29 cellular contexts compared by ENCODE assay signal in genomic region chr18:42029100-42029499, GRCh38.
"Had no signal": no experiment of that assay in that cellular context is flagged by ENCODE, and none has a peak within 500 bp of the region (broad histone marks: within the 10 kb centered on the region; RNA-seq: fewer than 3 reads in every experiment).

No MANE protein-coding gene starts in this region.

- H3K4me3 ChIP-seq: ascending aorta, breast epithelium, cardiac muscle cell, colonic mucosa, gastrocnemius medialis, heart left ventricle had no signal

- H3K27ac ChIP-seq: ascending aorta, breast epithelium, cardiac muscle cell, colonic mucosa, foreskin keratinocyte, gastrocnemius medialis, heart left ventricle, WERI-Rb-1 had no signal

- H3K27me3 ChIP-seq: ascending aorta, breast epithelium, cardiac muscle cell, colonic mucosa, foreskin keratinocyte, gastrocnemius medialis, heart left ventricle had no signal

- ATAC-seq: activated CD4-positive, CD25-positive, alpha-beta regulatory T cell treated with anti-CD3 and anti-CD28 coated beads, Interleukin-2, amount 50 U/mL, for 24 hours; activated naive CD4-positive, alpha-beta T cell treated with anti-CD3 and anti-CD28 coated beads, Interleukin-2, amount 50 U/mL, for 72 hours; activated T-cell treated with anti-CD3 and anti-CD28 coated beads, Interleukin-2, amount 50 U/mL, for 72 hours; esophagus mucosa; foreskin keratinocyte; gastrocnemius medialis; heart left ventricle had no signal

- DNase-seq: activated B cell treated with CpG ODN at 0.5 μM for 24 hours; activated CD4-positive, alpha-beta memory T cell treated with anti-CD3 and anti-CD28 coated beads, Interleukin-2, amount 10 ng/mL, durations not matched to agents 7 days and 5 days; activated CD4-positive, alpha-beta T cell treated with anti-CD3 and anti-CD28 coated beads for 48 hours; activated CD4-positive, alpha-beta T cell treated with anti-CD3 and anti-CD28 coated beads, Interleukin-2, amount 50 U/mL, for 1 hour; activated CD8-positive, alpha-beta memory T cell treated with anti-CD3 and anti-CD28 coated beads, Interleukin-2, amount 50 U/mL, for 48 hours; activated gamma-delta T cell; activated naive CD4-positive, alpha-beta T cell; activated naive CD4-positive, alpha-beta T cell treated with anti-CD3 and anti-CD28 coated beads, Interleukin-2, amount 10 ng/mL, durations not matched to agents 7 days and 5 days; activated naive CD8-positive, alpha-beta T cell treated with anti-CD3 and anti-CD28 coated beads, Interleukin-2, amount 10 ng/mL, durations not matched to agents 7 days and 5 days; activated T-cell treated with anti-CD3 and anti-CD28 coated beads for 4 hours; activated T-cell treated with anti-CD3 and anti-CD28 coated beads, Interleukin-2, amount 50 U/mL, for 24 hours; activated T-cell treated with anti-CD3 and anti-CD28 coated beads, Interleukin-2, amount 50 U/mL, for 72 hours; central memory CD4-positive, alpha-beta T cell; cerebellar nuclear complex; colonic mucosa; effector memory CD4-positive, alpha-beta T cell; endodermal cell; foreskin keratinocyte; gastrocnemius medialis; glutamatergic neuron; heart left ventricle; WERI-Rb-1 had no signal

- FAIRE-seq: TTC549 had no signal

- H3K4me1 ChIP-seq: ascending aorta, breast epithelium, colonic mucosa, foreskin keratinocyte, gastrocnemius medialis, heart left ventricle had no signal

- H3K9me3 ChIP-seq: ascending aorta, breast epithelium, colonic mucosa, gastrocnemius medialis, heart left ventricle had no signal

- H3K36me3 ChIP-seq: colonic mucosa had no signal
